ENCODE assay signal across 14 cellular contexts in genomic region chr4:101291198-101291597, GRCh38.
"Had no signal": no experiment of that assay in that cellular context is flagged by ENCODE, and none has a peak within 500 bp of the region (broad histone marks: within the 10 kb centered on the region; RNA-seq: fewer than 3 reads in every experiment).

No MANE protein-coding gene starts in this region.

- H3K27ac ChIP-seq: colonic mucosa, neural progenitor cell, parathyroid adenoma, thyroid gland, WERI-Rb-1 had no signal

- H3K4me3 ChIP-seq: colonic mucosa, neural progenitor cell, thyroid gland had no signal

- H3K36me3 ChIP-seq: colonic mucosa, neural progenitor cell, thyroid gland, WERI-Rb-1 had no signal

- H3K27me3 ChIP-seq: colonic mucosa, neural progenitor cell, thyroid gland had no signal

- H3K9ac ChIP-seq: neural progenitor cell, parathyroid adenoma had no signal

- H3K4me3 Mint-ChIP-seq: activated CD4-positive, alpha-beta memory T cell treated with anti-CD3 and anti-CD28 coated beads, Interleukin-2, amount 10 ng/mL, durations not matched to agents 7 days and 5 days; activated T-cell treated with anti-CD3 and anti-CD28 coated beads, Interleukin-2, amount 50 U/mL, for 24 hours; neural progenitor cell; stimulated activated naive B cell treated with anti-CD40 and anti-IgM and Interleukin-4, amounts not matched to agents 10 μg/mL and 1 μg/mL and 100 μg/mL, for 72 hours; T-helper 17 cell had no signal

- H3K36me3 Mint-ChIP-seq: neural progenitor cell had no signal

- H3K4me1 ChIP-seq: colonic mucosa had no signal

- H3K9me3 Mint-ChIP-seq: activated CD4-positive, alpha-beta memory T cell treated with anti-CD3 and anti-CD28 coated beads, Interleukin-2, amount 10 ng/mL, durations not matched to agents 7 days and 5 days; activated T-cell treated with anti-CD3 and anti-CD28 coated beads, Interleukin-2, amount 50 U/mL, for 24 hours; neural progenitor cell; stimulated activated naive B cell treated with anti-CD40 and anti-IgM and Interleukin-4, amounts not matched to agents 10 μg/mL and 1 μg/mL and 100 μg/mL, for 72 hours had no signal

- DNase-seq: activated CD4-positive, alpha-beta memory T cell treated with anti-CD3 and anti-CD28 coated beads, Interleukin-2, amount 10 ng/mL, durations not matched to agents 7 days and 5 days; activated CD4-positive, alpha-beta T cell treated with anti-CD3 and anti-CD28 coated beads for 4 hours; activated naive CD4-positive, alpha-beta T cell treated with anti-CD3 and anti-CD28 coated beads, Interleukin-2, amount 50 U/mL, for 16 hours; activated T-cell treated with anti-CD3 and anti-CD28 coated beads, Interleukin-2, amount 50 U/mL, for 24 hours; colonic mucosa; glutamatergic neuron; stimulated activated CD4-positive, alpha-beta T cell treated with anti-CD3 and anti-CD28 coated beads, Interleukin-2, amount 100 ng/mL, for 48 hours; stimulated activated naive B cell treated with anti-CD40 and anti-IgM and Interleukin-4, amounts not matched to agents 10 μg/mL and 1 μg/mL and 100 μg/mL, for 72 hours; T-helper 17 cell; WERI-Rb-1 had no signal

- H3K4me2 ChIP-seq: neural progenitor cell had no signal

- H3K27ac Mint-ChIP-seq: activated CD4-positive, alpha-beta memory T cell treated with anti-CD3 and anti-CD28 coated beads, Interleukin-2, amount 10 ng/mL, durations not matched to agents 7 days and 5 days; activated T-cell treated with anti-CD3 and anti-CD28 coated beads, Interleukin-2, amount 50 U/mL, for 24 hours; neural progenitor cell; T-helper 17 cell had no signal

- H3K9me3 ChIP-seq: colonic mucosa, thyroid gland had no signal

- H3K27me3 Mint-ChIP-seq: activated CD4-positive, alpha-beta memory T cell treated with anti-CD3 and anti-CD28 coated beads, Interleukin-2, amount 10 ng/mL, durations not matched to agents 7 days and 5 days; activated T-cell treated with anti-CD3 and anti-CD28 coated beads, Interleukin-2, amount 50 U/mL, for 24 hours; stimulated activated naive B cell treated with anti-CD40 and anti-IgM and Interleukin-4, amounts not matched to agents 10 μg/mL and 1 μg/mL and 100 μg/mL, for 72 hours; T-helper 17 cell had no signal

- ATAC-seq: esophagus mucosa; stimulated activated naive B cell treated with anti-CD40 and anti-IgM and Interleukin-4, amounts not matched to agents 10 μg/mL and 1 μg/mL and 100 μg/mL, for 72 hours; T-helper 17 cell had no signal

- H2AFZ ChIP-seq: neural progenitor cell, parathyroid adenoma had no signal

- H3K79me2 ChIP-seq: parathyroid adenoma had no signal
